10 cellular contexts compared by ENCODE assay signal in genomic region chr5:150641006-150641570, GRCh38. TPM values are rescaled to one million over a fixed set of nuclear protein-coding genes. Genes with fewer than 3 reads are reported as not detected.
A peak's percentile ranks its signal among the peaks of the same experiment; 100 is the strongest.
DNase-seq lines count a peak whose midpoint lies in the region; ATAC-seq and TF ChIP-seq lines count a peak whose summit lies in the region.
"Had no signal": no experiment of that assay in that cellular context is flagged by ENCODE, and none has a peak within 500 bp of the region (broad histone marks: within the 10 kb centered on the region; RNA-seq: fewer than 3 reads in every experiment).

No MANE protein-coding gene starts in this region.

- POLR2A ChIA-PET in activated CD8-positive, alpha-beta T cell treated with anti-CD3 and anti-CD28 coated beads for 36 hours (lab: Charles Lee), result no interaction called here

- H3K9ac ChIP-seq in duodenal mucosa (ENCODE audit: low read depth in 1 of 2, low read length in 2 of 2), result peak overlapping the region; percentile 24 to 28

- H3K4me3 ChIP-seq in duodenal mucosa (ENCODE audit: low read depth in 1 of 2, low read length in 2 of 2) (peak overlapping the region; percentile 34 to 49), lung (peak overlapping the region; percentile 11), tibial artery (peak overlapping the region; percentile 5 to 36)

- intact Hi-C loops in tibial artery (cut with DNase I; ENCODE audit: low total_unique reads), result loop anchor here (10.0 kb wide), 1 partner anchor 156 kb away; no protein-coding TSS in a partner anchor
- intact Hi-C loops in activated CD8-positive, alpha-beta T cell treated with anti-CD3 and anti-CD28 coated beads for 36 hours (cut with micrococcal nuclease), result no loop called here

- no peak for TF ChIP-seq CTCF in lung (IDR thresholded peaks at IDR 0.05; ENCODE audit: control extremely low read depth, extremely low read depth)
- TF ChIP-seq CTCF in tibial artery (IDR thresholded peaks at IDR 0.05), result no peak
- TF ChIP-seq CTCF in activated CD8-positive, alpha-beta T cell treated with anti-CD3 and anti-CD28 coated beads for 36 hours (IDR thresholded peaks at IDR 0.05), result no peak

- no peak overlapping the region for H3K4me3 Mint-ChIP-seq in activated CD8-positive, alpha-beta T cell treated with anti-CD3 and anti-CD28 coated beads for 36 hours

- no peaks in the 10 kb centered on the region for H3K9me3 Mint-ChIP-seq in activated CD8-positive, alpha-beta T cell treated with anti-CD3 and anti-CD28 coated beads for 36 hours

- DNase-seq in LHCN-M2 (ENCODE audit: low read depth), result peak; percentile 44
- DNase-seq in lung (ENCODE audit: low spot score), result peak; percentile 58
- DNase-seq in tibial artery, result peak; percentile 54 to 85
- no peak for DNase-seq in activated CD8-positive, alpha-beta T cell treated with anti-CD3 and anti-CD28 coated beads for 36 hours
- DNase-seq in stimulated activated naive CD4-positive, alpha-beta T cell (lab: John Stamatoyannopoulos, UW), result no peak
- DNase-seq in DMS53 treated with DMSO at 0.1 percent for 48 hours (lab: John Stamatoyannopoulos, UW; ENCODE audit: unreplicated experiment), result no peak
- DNase-seq: activated effector memory CD4-positive, alpha-beta T cell treated with anti-CD3 and anti-CD28 coated beads, Interleukin-2, amount 50 U/mL, for 16 hours had no signal

- H3K27ac Mint-ChIP-seq in activated CD8-positive, alpha-beta T cell treated with anti-CD3 and anti-CD28 coated beads for 36 hours, result no peak overlapping the region

- 46 to 71% methylated on average over 9 of the region's 9 CpGs for WGBS in lung, 2 donors

- ATAC-seq in lung (ENCODE audit: insufficient read depth, low FRiP score) (peak; percentile 15), GM18907 (IDR thresholded peaks at IDR 0.05; ENCODE audit: unreplicated experiment) (no peak)
- no peak for ATAC-seq in activated CD8-positive, alpha-beta T cell treated with anti-CD3 and anti-CD28 coated beads for 36 hours

- peaks cover 11% of the 10 kb centered on the region for H3K27me3 Mint-ChIP-seq in activated CD8-positive, alpha-beta T cell treated with anti-CD3 and anti-CD28 coated beads for 36 hours

- H3K4me1 Mint-ChIP-seq in activated CD8-positive, alpha-beta T cell treated with anti-CD3 and anti-CD28 coated beads for 36 hours (ENCODE audit: low read depth), result no peaks in the 10 kb centered on the region

- no peaks in the 10 kb centered on the region for H3K36me3 Mint-ChIP-seq in activated CD8-positive, alpha-beta T cell treated with anti-CD3 and anti-CD28 coated beads for 36 hours (ENCODE audit: low read depth)

- H3K4me1 ChIP-seq in duodenal mucosa (ENCODE audit: control insufficient read depth in 1 of 2, insufficient read depth in 2 of 2, low read length in 2 of 2), result peaks cover 61 to 73% of the 10 kb centered on the region in 2 donors
- H3K4me1 ChIP-seq in lung (ENCODE audit: control insufficient read depth in 2 of 2, insufficient read depth in 2 of 2, low read length in 2 of 2), result peaks cover 26 to 41% of the 10 kb centered on the region in 2 donors
- peaks cover 7 to 100% (median 96%) of the 10 kb centered on the region in 4 donors for H3K4me1 ChIP-seq in tibial artery

- no peaks in the 10 kb centered on the region for H3K27me3 ChIP-seq in duodenal mucosa (ENCODE audit: control insufficient read depth in 1 of 2, insufficient read depth in 2 of 2, low read length in 2 of 2)
- no peaks in the 10 kb centered on the region for H3K27me3 ChIP-seq in lung (ENCODE audit: control insufficient read depth, insufficient read depth)
- H3K27me3 ChIP-seq in tibial artery, result no peaks in the 10 kb centered on the region

- H3K27ac ChIP-seq in duodenal mucosa (ENCODE audit: low read depth, low read length), result peak overlapping the region; percentile 73
- H3K27ac ChIP-seq in lung (ENCODE audit: low read depth in 1 of 2, low read length in 1 of 2), result peak overlapping the region; percentile 86 to 94
- H3K27ac ChIP-seq in tibial artery, result peak overlapping the region; percentile 83 to 86

- H3K9me3 ChIP-seq in duodenal mucosa (ENCODE audit: control insufficient read depth in 1 of 2, low read length in 2 of 2), result no peaks in the 10 kb centered on the region
- H3K9me3 ChIP-seq in lung (ENCODE audit: control insufficient read depth in 2 of 2, insufficient read depth in 1 of 2, low read length in 1 of 2), result no peaks in the 10 kb centered on the region
- H3K9me3 ChIP-seq in tibial artery, result no peaks in the 10 kb centered on the region

- CTCF ChIA-PET in activated CD8-positive, alpha-beta T cell treated with anti-CD3 and anti-CD28 coated beads for 36 hours (lab: Charles Lee), result interaction anchor here (1.0 kb wide), 1 partner anchor 81 kb away, joined by 3 read pairs; no protein-coding TSS in a partner anchor

- H3K36me3 ChIP-seq in duodenal mucosa (ENCODE audit: control insufficient read depth in 1 of 2, insufficient read depth in 2 of 2, low read length in 2 of 2) (no peaks in the 10 kb centered on the region), lung (ENCODE audit: control insufficient read depth in 2 of 2, insufficient read depth in 2 of 2, low read length in 2 of 2) (no peaks in the 10 kb centered on the region), tibial artery (no peaks in the 10 kb centered on the region)

RNA-seq across cellular contexts. Expression of gene SYNPO, which starts 0.6 kb away (rescaled TPM):
- total RNA-seq in LHCN-M2 (2014; rRNA removed), result 1.5 and 1.9 TPM in 2 replicates
- 16.1 TPM for polyA plus RNA-seq in LHCN-M2 (2012)
- 100 to 1,000 TPM in 1 of 2 donors, 10 to 100 TPM in 1; 10.3 to 111 TPM for total RNA-seq in lung
- 10 to 100 TPM; 41.0 to 43.8 TPM for polyA plus RNA-seq in lung
- under 1 TPM; 0.18 to 0.22 TPM for total RNA-seq in activated CD8-positive, alpha-beta T cell treated with anti-CD3 and anti-CD28 coated beads for 36 hours
- polyA plus RNA-seq: neural cell had no signal

RNA-seq across cellular contexts. Expression of gene MYOZ3, which starts 20.0 kb away (rescaled TPM):
- total RNA-seq in LHCN-M2 (2014; rRNA removed), result under 0.01 and 0.06 TPM in 2 replicates
- polyA plus RNA-seq in LHCN-M2 (2012), result 0.16 TPM
- 1 to 10 TPM in 1 of 2 donors, under 1 TPM in 1; 0.55 to 2.4 TPM for total RNA-seq in lung
- polyA plus RNA-seq in lung, result under 1 TPM; 0.39 to 0.40 TPM
- under 1 TPM; 0.11 to 0.20 TPM for total RNA-seq in activated CD8-positive, alpha-beta T cell treated with anti-CD3 and anti-CD28 coated beads for 36 hours
- polyA plus RNA-seq: neural cell had no signal

RNA-seq across cellular contexts. Expression of gene RBM22, which starts 59.8 kb away (rescaled TPM):
- total RNA-seq in LHCN-M2 (2014; rRNA removed), result 30.5 and 35.6 TPM in 2 replicates
- polyA plus RNA-seq in LHCN-M2 (2012), result 25.8 TPM
- total RNA-seq in lung, result 10 to 100 TPM; 41.9 to 49.9 TPM
- polyA plus RNA-seq in lung, result 10 to 100 TPM; 27.2 to 35.4 TPM
- total RNA-seq in activated CD8-positive, alpha-beta T cell treated with anti-CD3 and anti-CD28 coated beads for 36 hours, result 10 to 100 TPM; 53.1 to 59.7 TPM

Comparison
In these comparisons a context has a peak if more than half of its experiments do, and no peak if none do; other contexts are left out.
1. DNase-seq: peak in LHCN-M2 (single experiment), lung (single experiment) and tibial artery (2 of 2); none in activated CD8-positive, alpha-beta T cell treated with anti-CD3 and anti-CD28 coated beads for 36 hours (single experiment), stimulated activated naive CD4-positive, alpha-beta T cell (0 of 6) and DMS53 treated with DMSO at 0.1 percent for 48 hours (single experiment).
2. Peak in every context shown above with its lines, with median percentiles within 50 percentile points of each other: H3K27ac ChIP-seq and H3K4me3 ChIP-seq.